In genomic region chr11:23484146-23484545, GRCh38 we compare ENCODE assay signal across 6 cellular contexts.
DNase-seq lines count a peak whose midpoint lies in the region; ATAC-seq and TF ChIP-seq lines count a peak whose summit lies in the region.
"Not testable (repeated sequence)": the region's sequence is repeated elsewhere in the genome, so short reads cannot be mapped to it uniquely, and the experiment has no call there.

No MANE protein-coding gene starts in this region.

- DNase-seq in DMS53 (lab: John Stamatoyannopoulos, UW) (peak; percentile 39), H4 (ENCODE audit: low spot score) (peak; percentile 77), NCI-H510A (lab: John Stamatoyannopoulos, UW) (peak; percentile 3), PC-3 (peak; percentile 7), endodermal cell (peak; percentile 53), nephron progenitor cell (peak; percentile 40)

- H3K27ac Mint-ChIP-seq in endodermal cell, nephron progenitor cell: not testable (repeated sequence)

- not testable (repeated sequence) for ATAC-seq in PC-3

- POLR2A ChIA-PET in PC-3 (lab: Charles Lee; ENCODE audit: unreplicated experiment): not testable (repeated sequence)

- H3F3A ChIP-seq in PC-3 (ENCODE audit: low read length, unreplicated experiment): not testable (repeated sequence)

- WGBS in endodermal cell (ENCODE audit: insufficient coverage in 1 of 2, insufficient read length in 1 of 2), 2 experiments: 28 to 76% methylated on average over 2 to 3 of the region's 3 CpGs

- not testable (repeated sequence) for H2AFZ ChIP-seq in PC-3 (ENCODE audit: low read length)

- intact Hi-C loops in PC-3 (cut with micrococcal nuclease): not testable (repeated sequence)

- H3K27me3 ChIP-seq in PC-3 (ENCODE audit: low read length); endodermal cell (ENCODE audit: control insufficient read depth, insufficient read depth, low read length, poor library complexity, severe bottlenecking): not testable (repeated sequence)

- H3K4me3 ChIP-seq in PC-3 (ENCODE audit: low read length); endodermal cell (ENCODE audit: low read length): not testable (repeated sequence)

- H3K4me1 ChIP-seq in PC-3 (ENCODE audit: insufficient read depth, low read length); endodermal cell (ENCODE audit: control insufficient read depth, insufficient read depth, low read length): not testable (repeated sequence)

- H3K4me1 Mint-ChIP-seq in endodermal cell, nephron progenitor cell: not testable (repeated sequence)

- not testable (repeated sequence) for H3K9ac ChIP-seq in PC-3 (ENCODE audit: low read length); endodermal cell (ENCODE audit: extremely low read depth, low read length, poor library complexity, severe bottlenecking)

- H3K27ac ChIP-seq in PC-3 (ENCODE audit: low read length); endodermal cell (ENCODE audit: low read depth, low read length): not testable (repeated sequence)

- not testable (repeated sequence) for H3K36me3 Mint-ChIP-seq in endodermal cell (ENCODE audit: low read depth); nephron progenitor cell (ENCODE audit: low read depth)

- H3K4me2 ChIP-seq in PC-3 (ENCODE audit: low read length): not testable (repeated sequence)

- H3K9me3 Mint-ChIP-seq in endodermal cell (peaks cover 47% of the 10 kb centered on the region), nephron progenitor cell (peaks cover 46% of the 10 kb centered on the region)

- not testable (repeated sequence) for H3K36me3 ChIP-seq in PC-3 (ENCODE audit: low read depth, low read length); endodermal cell (ENCODE audit: control insufficient read depth, insufficient read depth, low read length)

- CTCF ChIA-PET in PC-3 (lab: Charles Lee): not testable (repeated sequence)

- H3K27me3 Mint-ChIP-seq in endodermal cell (ENCODE audit: insufficient read depth); nephron progenitor cell (ENCODE audit: low read depth, poor library complexity): not testable (repeated sequence)

- H3K4me3 Mint-ChIP-seq in endodermal cell, nephron progenitor cell: not testable (repeated sequence)

- H3K79me2 ChIP-seq in PC-3 (ENCODE audit: low read length): not testable (repeated sequence)

- H3K9me2 ChIP-seq in PC-3 (replicated peaks; ENCODE audit: low read length): not testable (repeated sequence)

- H3K9me3 ChIP-seq in PC-3 (ENCODE audit: low read length): not testable (repeated sequence)
- peaks cover 48% of the 10 kb centered on the region for H3K9me3 ChIP-seq in endodermal cell (ENCODE audit: control insufficient read depth, low read length)

- H4K20me1 ChIP-seq in PC-3 (ENCODE audit: low read length): not testable (repeated sequence)

- BruUV-seq in PC-3 (replicated peaks; lab: Mats Ljungman, UMichigan): not testable (repeated sequence)

- not testable (repeated sequence) for TF ChIP-seq CTCF in PC-3 (conservative IDR thresholded peaks at IDR 0.05; ENCODE audit: low read depth, low read length); endodermal cell (conservative IDR thresholded peaks at IDR 0.05); nephron progenitor cell (IDR thresholded peaks at IDR 0.05)

Comparison
In these comparisons a context has a peak if more than half of its experiments do, and no peak if none do; other contexts are left out.
1. DNase-seq: peak in every context shown above with its lines; median percentile 77 in H4; 53 in endodermal cell; 40 in nephron progenitor cell; 39 in DMS53; 7 in PC-3; 3 in NCI-H510A.